ENCODE assay signal across 32 cellular contexts in genomic region chr3:99439892-99440291, GRCh38.
DNase-seq lines count a peak whose midpoint lies in the region; ATAC-seq, FAIRE-seq and TF ChIP-seq lines count a peak whose summit lies in the region.
"Had no signal": no experiment of that assay in that cellular context is flagged by ENCODE, and none has a peak within 500 bp of the region (broad histone marks: within the 10 kb centered on the region; RNA-seq: fewer than 3 reads in every experiment).

No MANE protein-coding gene starts in this region.

- H3K27me3 ChIP-seq in Caco-2 (replicated peaks; ENCODE audit: control insufficient read depth, insufficient read depth, low read length): no peaks in the 10 kb centered on the region
- H3K27me3 ChIP-seq: adrenal gland; BLaER1 treated with 17β-estradiol and CSF1 and Interleukin-3, amounts not matched to agents 10 nM and 100 nM; right lobe of liver; tibial artery had no signal

- BruUV-seq in Caco-2 (replicated peaks; lab: Mats Ljungman, UMichigan): no TSS peak

- peaks cover 11% of the 10 kb centered on the region for H3K9me3 Mint-ChIP-seq in Caco-2 (ENCODE audit: unreplicated experiment)
- H3K9me3 Mint-ChIP-seq in activated naive CD4-positive, alpha-beta T cell treated with anti-CD3 and anti-CD28 coated beads, Interleukin-2, amount 50 U/mL, for 72 hours: peaks cover 28 to 29% of the 10 kb centered on the region in 2 donors

- POLR2A ChIA-PET in Caco-2 (lab: Charles Lee): no interaction called here

- H3K36me3 ChIP-seq in mesodermal cell (ENCODE audit: control insufficient read depth, insufficient read depth, low read length): no peaks in the 10 kb centered on the region
- no peaks in the 10 kb centered on the region for H3K36me3 ChIP-seq in Caco-2 (ENCODE audit: control insufficient read depth, insufficient read depth, low read length)
- H3K36me3 ChIP-seq: adrenal gland; BLaER1 treated with 17β-estradiol and CSF1 and Interleukin-3, amounts not matched to agents 10 nM and 100 nM; right lobe of liver; tibial artery had no signal

- H3K9me3 ChIP-seq in mesodermal cell (ENCODE audit: control insufficient read depth, low read length): no peaks in the 10 kb centered on the region
- no peaks in the 10 kb centered on the region for H3K9me3 ChIP-seq in Caco-2
- H3K9me3 ChIP-seq: adrenal gland, right lobe of liver had no signal

- H3K27ac Mint-ChIP-seq in Caco-2 (ENCODE audit: unreplicated experiment): no peak overlapping the region
- no peak overlapping the region for H3K27ac Mint-ChIP-seq in activated naive CD4-positive, alpha-beta T cell treated with anti-CD3 and anti-CD28 coated beads, Interleukin-2, amount 50 U/mL, for 72 hours
- H3K27ac Mint-ChIP-seq: dendritic cell treated with granulocyte-macrophage colony-stimulating factor and Interleukin-4, amounts not matched to agents 40 ng/mL and 50 ng/mL, for 4 days; mesothelial cell of epicardium; natural killer cell treated with Interleukin-12 subunit alpha and Interleukin-12 subunit beta and Interleukin-15 and Interleukin-18, amount 100 ng/mL, for 72 hours; stimulated activated naive CD8-positive, alpha-beta T cell treated with anti-CD3 and anti-CD28 coated beads, Interleukin-15, Interleukin-2, amounts not matched to agents 100 ng/mL and 50 ng/mL, for 24 hours had no signal

- no peak overlapping the region for H3K4me3 ChIP-seq in AG10803 (ENCODE audit: low read length)
- no peak overlapping the region for H3K4me3 ChIP-seq in mesodermal cell (ENCODE audit: extremely low read depth, insufficient read depth, low read length, poor library complexity, severe bottlenecking)
- H3K4me3 ChIP-seq in Caco-2 (ENCODE audit: low read depth, low read length): no peak overlapping the region
- H3K4me3 ChIP-seq: adrenal gland; BLaER1 treated with 17β-estradiol and CSF1 and Interleukin-3, amounts not matched to agents 10 nM and 100 nM; K562; right lobe of liver; tibial artery had no signal

- WGBS in mesodermal cell (ENCODE audit: insufficient coverage in 2 of 2), 2 experiments: no CpG with 5 or more reads among the region's 1 CpG

- no peak overlapping the region for H3K4me3 Mint-ChIP-seq in Caco-2 (ENCODE audit: unreplicated experiment)
- H3K4me3 Mint-ChIP-seq: activated T-cell treated with anti-CD3 and anti-CD28 coated beads, Interleukin-2, amount 50 U/mL, for 4 hours; dendritic cell treated with granulocyte-macrophage colony-stimulating factor and Interleukin-4, amounts not matched to agents 40 ng/mL and 50 ng/mL, for 4 days; mesothelial cell of epicardium; natural killer cell treated with Interleukin-12 subunit alpha and Interleukin-12 subunit beta and Interleukin-15 and Interleukin-18, amount 100 ng/mL, for 72 hours; stimulated activated naive CD8-positive, alpha-beta T cell treated with anti-CD3 and anti-CD28 coated beads, Interleukin-15, Interleukin-2, amounts not matched to agents 100 ng/mL and 50 ng/mL, for 24 hours had no signal

- H3K27me3 Mint-ChIP-seq in Caco-2 (ENCODE audit: insufficient read depth, unreplicated experiment): peaks cover 4% of the 10 kb centered on the region
- H3K27me3 Mint-ChIP-seq: dendritic cell treated with granulocyte-macrophage colony-stimulating factor and Interleukin-4, amounts not matched to agents 40 ng/mL and 50 ng/mL, for 4 days; natural killer cell treated with Interleukin-12 subunit alpha and Interleukin-12 subunit beta and Interleukin-15 and Interleukin-18, amount 100 ng/mL, for 72 hours; stimulated activated naive CD8-positive, alpha-beta T cell treated with anti-CD3 and anti-CD28 coated beads, Interleukin-15, Interleukin-2, amounts not matched to agents 100 ng/mL and 50 ng/mL, for 24 hours had no signal

- intact Hi-C loops in Caco-2 (cut with micrococcal nuclease; ENCODE audit: unreplicated experiment): no loop called here

- peak overlapping the region; percentile 24 for H3K27ac ChIP-seq in mesodermal cell (ENCODE audit: low read depth, low read length, severe bottlenecking)
- H3K27ac ChIP-seq: adrenal gland; BLaER1 treated with 17β-estradiol and CSF1 and Interleukin-3, amounts not matched to agents 10 nM and 100 nM; parathyroid adenoma; right lobe of liver had no signal

- H3K4me1 Mint-ChIP-seq in Caco-2 (ENCODE audit: low read depth, unreplicated experiment): no peaks in the 10 kb centered on the region

- CTCF ChIA-PET in Caco-2 (lab: Charles Lee): no interaction called here

- TF ChIP-seq CTCF in AG10803 (conservative IDR thresholded peaks at IDR 0.05; ENCODE audit: low read length) (no peak), Caco-2 (IDR thresholded peaks at IDR 0.05; ENCODE audit: insufficient read depth in 1 of 2, low read depth in 1 of 2, low read length in 1 of 2, severe bottlenecking in 1 of 2, unreplicated experiment in 1 of 2) (no peak)

- no peak for FAIRE-seq in HTR-8/SVneo (lab: Jason Lieb, UNC)
- FAIRE-seq in endometrium (lab: Jason Lieb, UNC): peak; percentile 37
- FAIRE-seq: bronchial epithelial cell, K562 had no signal

- ATAC-seq in activated naive CD4-positive, alpha-beta T cell treated with anti-CD3 and anti-CD28 coated beads, Interleukin-2, amount 50 U/mL, for 72 hours: no peak
- ATAC-seq: activated T-cell treated with anti-CD3 and anti-CD28 coated beads, Interleukin-2, amount 50 U/mL, for 4 hours; K562; left colon; natural killer cell treated with Interleukin-12 subunit alpha and Interleukin-12 subunit beta and Interleukin-15 and Interleukin-18, amount 100 ng/mL, for 72 hours; right lobe of liver; SK-N-SH treated with all-trans-retinoic acid at 6 μM for 48 hours had no signal

- H3K36me3 Mint-ChIP-seq in Caco-2 (ENCODE audit: insufficient read depth, unreplicated experiment): no peaks in the 10 kb centered on the region
- no peaks in the 10 kb centered on the region for H3K36me3 Mint-ChIP-seq in activated naive CD4-positive, alpha-beta T cell treated with anti-CD3 and anti-CD28 coated beads, Interleukin-2, amount 50 U/mL, for 72 hours
- H3K36me3 Mint-ChIP-seq: mesothelial cell of epicardium had no signal

- H3K4me1 ChIP-seq in mesodermal cell (ENCODE audit: control insufficient read depth, insufficient read depth, low read length, poor library complexity, severe bottlenecking): no peaks in the 10 kb centered on the region
- H3K4me1 ChIP-seq in Caco-2: no peaks in the 10 kb centered on the region
- H3K4me1 ChIP-seq: adrenal gland; BLaER1 treated with 17β-estradiol and CSF1 and Interleukin-3, amounts not matched to agents 10 nM and 100 nM; parathyroid adenoma; right lobe of liver had no signal

- DNase-seq in AG10803 (ENCODE audit: low read depth) (peak; percentile 54), HTR-8/SVneo (ENCODE audit: insufficient read length, low spot score) (peak; percentile 2), NCI-H146 (lab: John Stamatoyannopoulos, UW) (no peak), OCI-M1 (lab: John Stamatoyannopoulos, UW) (no peak), Caco-2 (no peak)
- no peak for DNase-seq in activated naive CD4-positive, alpha-beta T cell treated with anti-CD3 and anti-CD28 coated beads, Interleukin-2, amount 50 U/mL, for 72 hours (ENCODE audit: low spot score in 2 of 2)
- DNase-seq: ACHN; activated CD4-positive, alpha-beta T cell treated with anti-CD3 and anti-CD28 coated beads for 48 hours; activated T-cell treated with anti-CD3 and anti-CD28 coated beads, Interleukin-2, amount 50 U/mL, for 4 hours; adrenal gland; GOT3; left colon; MM.1S; NCI-H1417 treated with DMSO at 0.1 percent for 48 hours; NCI-H2171; NCI-H524; right lobe of liver; RPMI8226; stimulated activated CD4-positive, alpha-beta T cell treated with anti-CD3 and anti-CD28 coated beads, Interleukin-15, amount 100 ng/mL, for 24 hours; T-helper 2 cell; tibial artery had no signal

Comparison
In these comparisons a context has a peak if more than half of its experiments do, and no peak if none do; other contexts are left out.
1. DNase-seq: peak in AG10803 (single experiment) and HTR-8/SVneo (single experiment); none in NCI-H146 (single experiment), OCI-M1 (single experiment), Caco-2 (0 of 2) and activated naive CD4-positive, alpha-beta T cell treated with anti-CD3 and anti-CD28 coated beads, Interleukin-2, amount 50 U/mL, for 72 hours (0 of 2).